8 cellular contexts compared by ENCODE assay signal in genomic region chr6:43509984-43510826, GRCh38. TPM values are rescaled to one million over a fixed set of nuclear protein-coding genes. Genes with fewer than 3 reads are reported as not detected.
DNase-seq lines count a peak whose midpoint lies in the region; ATAC-seq and TF ChIP-seq lines count a peak whose summit lies in the region.

TSS of gene LRRC73 (minus strand) at chr6:43510346. CDS start at chr6:43509785, 561 bp downstream.

- peaks cover 6% of the 10 kb centered on the region for H3F3A ChIP-seq in MM.1S (ENCODE audit: insufficient read depth, low read length)

- H3K27me3 ChIP-seq in MM.1S (replicated peaks; ENCODE audit: insufficient read depth, low read length) = peaks cover 6% of the 10 kb centered on the region; the same call in 1 of the 2 replicates
- H3K27me3 ChIP-seq in uterus = no peaks in the 10 kb centered on the region

- peak within 1 kb of the TSS; percentile 85 for H3K4me2 ChIP-seq in MM.1S (ENCODE audit: low read depth, low read length)

- intact Hi-C loops in uterus (cut with DNase I; ENCODE audit: low total_unique reads) = loop anchor here (5.0 kb wide), 1 partner anchor 38 kb away; no protein-coding TSS in a partner anchor

- H3K27ac ChIP-seq in MM.1S (ENCODE audit: low read length) = no peak within 1 kb of the TSS
- peak within 1 kb of the TSS in 1 of 2 donors; percentile 8 for H3K27ac ChIP-seq in uterus

- H3K36me3 ChIP-seq in MM.1S (replicated peaks; ENCODE audit: insufficient read depth, low read length) (no peaks in the 10 kb centered on the region), uterus (no peaks in the 10 kb centered on the region)

- peak within 1 kb of the TSS; percentile 40; the same call in 1 of the 2 replicates for H3K9ac ChIP-seq in MM.1S (ENCODE audit: low read length)

- DNase-seq in D341Med (ENCODE audit: low spot score) = peak; percentile 93
- DNase-seq in MM.1S = peak; percentile 80
- DNase-seq in T1000 (lab: John Stamatoyannopoulos, UW) = peak; percentile 92
- no peak for DNase-seq in astrocyte of the cerebellum (ENCODE audit: low read depth)
- DNase-seq in hippocampal formation (lab: John Stamatoyannopoulos, UW) = peak; percentile 44 to 73
- peak; percentile 95 for DNase-seq in retina
- peak; percentile 79 to 87 for DNase-seq in uterus

- H3K4me1 ChIP-seq in MM.1S (ENCODE audit: low read length) (peaks cover under 1% of the 10 kb centered on the region; the same call in 1 of the 2 replicates), uterus (peaks cover 2 to 7% of the 10 kb centered on the region in 2 donors)

- peak; percentile 51 for ATAC-seq in GM21576 (IDR thresholded peaks at IDR 0.05; ENCODE audit: unreplicated experiment)

- TF ChIP-seq CTCF in MM.1S (IDR thresholded peaks at IDR 0.05; ENCODE audit: low read length) (no peak), astrocyte of the cerebellum (IDR thresholded peaks at IDR 0.05; ENCODE audit: low read depth, low read length, missing control alignments) (no peak), uterus (IDR thresholded peaks at IDR 0.05) (no peak)

- peaks cover 9% of the 10 kb centered on the region for H3K79me2 ChIP-seq in MM.1S (ENCODE audit: low read length)

- peak; percentile 8 to 32 for TF ChIP-seq POLR2A in uterus (IDR thresholded peaks at IDR 0.05)

- H3K9me3 ChIP-seq in MM.1S (replicated peaks; ENCODE audit: insufficient read depth, low read length) (no peaks in the 10 kb centered on the region), uterus (no peaks in the 10 kb centered on the region)

- H3K4me3 ChIP-seq in MM.1S (ENCODE audit: low read length) = peak within 1 kb of the TSS; percentile 66
- peak within 1 kb of the TSS; percentile 50 for H3K4me3 ChIP-seq in astrocyte of the cerebellum (ENCODE audit: low read depth, low read length)
- peak within 1 kb of the TSS; percentile 27 to 61 for H3K4me3 ChIP-seq in uterus

- in situ Hi-C loops in astrocyte of the cerebellum (cut with HindIII; ENCODE audit: low sequenced_read_pairs) = loop anchor here (10.0 kb wide), 1 partner anchor 185 kb away; no protein-coding TSS in a partner anchor

- H2AFZ ChIP-seq in MM.1S (ENCODE audit: low read length) = 0 out of 2 replicates have a peak within 1 kb of the TSS, but pooled peaks have one; percentile 54

- no peaks in the 10 kb centered on the region for H3K9me2 ChIP-seq in MM.1S (replicated peaks; ENCODE audit: insufficient read depth, low read length)

- no peaks in the 10 kb centered on the region for H4K20me1 ChIP-seq in MM.1S (ENCODE audit: insufficient read depth, low read length)

RNA-seq across cellular contexts. Expression of gene LRRC73, which starts in this region (rescaled TPM):
- 1 to 10 TPM in 2 of 4 donors, not detected in 2; 1.2 to 1.5 TPM for total RNA-seq in uterus
